In genomic region chr13:113801289-113801961, GRCh38 we compare ENCODE assay signal across 2 cellular contexts.
TF ChIP-seq lines count a peak whose summit lies in the region.

No MANE protein-coding gene starts in this region.

TF ChIP-seq in HCT116, 20 proteins besides CTCF, POLR2A, EP300 and RAD21:
- no peak for TF ChIP-seq TCF7L2 (IDR thresholded peaks at IDR 0.05; ENCODE audit: borderline replicate concordance, extremely low read depth, insufficient read depth, insufficient read length)

TF ChIP-seq in H1, 55 proteins besides CTCF, POLR2A, EP300 and RAD21:
- TF ChIP-seq RNF2 (IDR thresholded peaks at IDR 0.05; ENCODE audit: borderline replicate concordance, low read depth, low read length, missing control alignments, poor library complexity, severe bottlenecking) (no peak), RFX5 (IDR thresholded peaks at IDR 0.05; ENCODE audit: borderline replicate concordance, low read depth, low read length) (no peak), CHD1 (IDR thresholded peaks at IDR 0.05; ENCODE audit: low read depth, low read length) (no peak), KDM5A (IDR thresholded peaks at IDR 0.05; ENCODE audit: low read length) (no peak), RBBP5 (IDR thresholded peaks at IDR 0.05; ENCODE audit: borderline replicate concordance, low read depth, low read length) (no peak), CTBP2 (IDR thresholded peaks at IDR 0.05; ENCODE audit: borderline replicate concordance, insufficient read depth, insufficient read length, low read length) (no peak)
- TF ChIP-seq, protein P1, sequence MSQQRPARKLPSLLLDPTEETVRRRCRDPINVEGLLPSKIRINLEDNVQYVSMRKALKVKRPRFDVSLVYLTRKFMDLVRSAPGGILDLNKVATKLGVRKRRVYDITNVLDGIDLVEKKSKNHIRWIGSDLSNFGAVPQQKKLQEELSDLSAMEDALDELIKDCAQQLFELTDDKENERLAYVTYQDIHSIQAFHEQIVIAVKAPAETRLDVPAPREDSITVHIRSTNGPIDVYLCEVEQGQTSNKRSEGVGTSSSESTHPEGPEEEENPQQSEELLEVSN (IDR thresholded peaks at IDR 0.05): no peak
